1 cellular context compared by ENCODE assay signal in genomic region chr19:15671891-15672579, GRCh38.
TF ChIP-seq lines count a peak whose summit lies in the region.

No MANE protein-coding gene starts in this region.

TF ChIP-seq in HCT116, 20 proteins besides CTCF, POLR2A, EP300 and RAD21 (continued from another document):
- no peak for TF ChIP-seq MAX (IDR thresholded peaks at IDR 0.05)
- no peak for TF ChIP-seq CEBPB (IDR thresholded peaks at IDR 0.05; ENCODE audit: low read depth)
- no peak for TF ChIP-seq TCF7L2 (IDR thresholded peaks at IDR 0.05; ENCODE audit: borderline replicate concordance, extremely low read depth, insufficient read depth, insufficient read length)
- TF ChIP-seq SIN3A (IDR thresholded peaks at IDR 0.05; ENCODE audit: low read depth) = no peak
- no peak for TF ChIP-seq EZH2phosphoT487 (IDR thresholded peaks at IDR 0.05; ENCODE audit: borderline replicate concordance)
- TF ChIP-seq SP1 (IDR thresholded peaks at IDR 0.05; ENCODE audit: low read depth) = no peak
TF ChIP-seq in HCT116: peak in this region for 0.
